In genomic region chr1:214808845-214809460, GRCh38 we compare ENCODE assay signal across 11 cellular contexts.
DNase-seq lines count a peak whose midpoint lies in the region; ATAC-seq and FAIRE-seq lines count a peak whose summit lies in the region.
"Had no signal": no experiment of that assay in that cellular context is flagged by ENCODE, and none has a peak within 500 bp of the region (broad histone marks: within the 10 kb centered on the region; RNA-seq: fewer than 3 reads in every experiment).

No MANE protein-coding gene starts in this region.

- no peak for FAIRE-seq in GM19239 (lab: Jason Lieb, UNC)

- DNase-seq in DMS 273 treated with DMSO at 0.1 percent for 48 hours (lab: John Stamatoyannopoulos, UW): peak; percentile 12
- DNase-seq in HuH-7.5 (ENCODE audit: low spot score): peak; percentile 4
- DNase-seq in SW480 (ENCODE audit: low spot score): peak; percentile 26
- peak; percentile 41 for DNase-seq in kidney tubule cell (ENCODE audit: low spot score)
- DNase-seq in stimulated activated naive CD8-positive, alpha-beta T cell treated with anti-CD3 and anti-CD28 coated beads, Interleukin-15, Interleukin-2, amounts not matched to agents 100 U/mL and 50 U/mL, for 24 hours: no peak
- no peak for DNase-seq in GM19239 (ENCODE audit: insufficient read length, low spot score)
- DNase-seq in Ammon's horn (ENCODE audit: low spot score): no peak
- DNase-seq: effector CD4-positive, alpha-beta T cell; occipital lobe; stimulated activated naive CD8-positive, alpha-beta T cell treated with anti-CD3 and anti-CD28 coated beads, Interleukin-15, amount 100 ng/mL, for 72 hours had no signal

- ATAC-seq in stimulated activated naive CD8-positive, alpha-beta T cell treated with anti-CD3 and anti-CD28 coated beads, Interleukin-15, Interleukin-2, amounts not matched to agents 100 U/mL and 50 U/mL, for 24 hours: no peak
- no peak for ATAC-seq in HG02885 (IDR thresholded peaks at IDR 0.05; ENCODE audit: poor library complexity, unreplicated experiment)
- ATAC-seq: stimulated activated naive CD8-positive, alpha-beta T cell treated with anti-CD3 and anti-CD28 coated beads, Interleukin-15, amount 100 ng/mL, for 72 hours had no signal

Comparison
In these comparisons a context has a peak if more than half of its experiments do, and no peak if none do; other contexts are left out.
1. DNase-seq: peak in DMS 273 treated with DMSO at 0.1 percent for 48 hours (single experiment), HuH-7.5 (single experiment), SW480 (single experiment) and kidney tubule cell (single experiment); none in stimulated activated naive CD8-positive, alpha-beta T cell treated with anti-CD3 and anti-CD28 coated beads, Interleukin-15, Interleukin-2, amounts not matched to agents 100 U/mL and 50 U/mL, for 24 hours (single experiment), GM19239 (single experiment) and Ammon's horn (single experiment).